In the genomic region with DNA sequence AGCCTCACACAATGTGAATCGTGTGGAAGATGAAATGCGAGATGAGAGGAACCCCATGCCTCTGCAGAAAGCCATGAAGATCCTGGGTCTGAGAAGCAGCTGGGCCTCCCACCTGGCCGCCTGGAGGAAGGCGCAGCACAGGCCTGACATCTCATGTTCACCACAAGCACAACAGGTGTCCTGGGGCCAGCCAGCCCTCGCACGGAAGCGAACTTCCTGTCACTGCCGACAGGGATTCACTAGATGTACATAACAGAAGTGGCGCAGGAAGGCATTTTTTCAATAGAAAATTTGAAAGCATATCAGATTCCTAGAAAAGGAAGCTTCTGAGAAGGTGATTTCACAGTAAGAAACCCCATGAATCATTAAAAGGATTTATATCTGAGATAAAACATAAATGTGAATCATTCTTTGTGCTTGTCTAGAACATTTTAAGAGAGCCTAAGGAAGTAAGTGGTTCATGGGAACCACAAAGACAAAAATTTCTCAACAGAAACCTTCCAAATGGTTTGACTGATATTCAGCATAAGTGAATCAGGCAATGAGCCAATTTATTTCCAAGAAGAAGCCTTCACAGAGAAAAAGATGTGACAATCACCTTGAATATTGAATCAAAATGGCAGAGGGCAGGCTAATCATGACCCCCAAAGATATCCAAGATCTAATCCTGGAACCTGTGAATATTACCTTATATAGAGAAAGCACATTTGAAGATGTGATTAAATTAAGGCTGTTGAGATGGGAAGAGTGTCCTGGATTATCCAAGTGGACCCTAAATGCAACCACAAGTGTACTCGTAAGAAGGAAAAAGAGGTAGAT, we compare ENCODE assay signal across 8 cellular contexts.
DNase-seq lines count a peak whose midpoint lies in the region; ATAC-seq, FAIRE-seq and TF ChIP-seq lines count a peak whose summit lies in the region.

No MANE protein-coding gene starts in this region.

- no peak overlapping the region for H3K27ac ChIP-seq in K562 (ENCODE audit: extremely low read depth, low read depth, low read length)
- no peak overlapping the region for H3K27ac ChIP-seq in WERI-Rb-1

- H3K27me3 ChIP-seq in K562 (ENCODE audit: control insufficient read depth in 2 of 2, insufficient read depth in 2 of 2, low read length in 2 of 2), result no peaks in the 10 kb centered on the region
- H3K27me3 ChIP-seq in WERI-Rb-1 (ENCODE audit: insufficient read depth, low read depth, severe bottlenecking), result no peaks in the 10 kb centered on the region

- no peak for FAIRE-seq in K562 (lab: Jason Lieb, UNC)

- no peak for TF ChIP-seq EP300 in K562 (IDR thresholded peaks at IDR 0.05; ENCODE audit: low read length)

- DNase-seq in Right ventricle myocardium inferior (ENCODE audit: missing footprints) (peak; percentile 47), left cardiac atrium (no peak), UCSD-AML1 (lab: John Stamatoyannopoulos, UW; ENCODE audit: unreplicated experiment) (peak; percentile 79), K562 (ENCODE audit: extremely low read depth in 1 of 4, low spot score in 3 of 4) (peak in 1 of 4 experiments; percentile 30), amniotic stem cell (lab: John Stamatoyannopoulos, UW) (no peak), WERI-Rb-1 (no peak)
- peak; percentile 32 for DNase-seq in stimulated activated CD8-positive, alpha-beta memory T cell treated with anti-CD3 and anti-CD28 coated beads, Interleukin-12 subunit alpha, Interleukin-12 subunit beta, amount 100 ng/mL, for 1 hour (ENCODE audit: low read depth)

- BruUV-seq in K562 (replicated peaks; lab: Mats Ljungman, UMichigan), result no TSS peak

- no peaks in the 10 kb centered on the region; a peak in 1 of 5 replicates for H3K4me1 ChIP-seq in K562 (replicated peaks in 1 of 2; ENCODE audit: control insufficient read depth in 2 of 2, insufficient read depth in 2 of 2, low read length in 2 of 2)

- H3K4me3 ChIP-seq in K562 (no peak overlapping the region), WERI-Rb-1 (ENCODE audit: low read depth, low read length) (no peak overlapping the region)

- POLR2A ChIA-PET in K562 (lab: Yijun Ruan, JAX), result no interaction called here

- ATAC-seq in Right ventricle myocardium inferior (no peak), left cardiac atrium (no peak), HG03175 (IDR thresholded peaks at IDR 0.05; ENCODE audit: unreplicated experiment) (peak; percentile 99), K562 (no peak)

- 0% methylated on average over 10 of the region's 10 CpGs for WGBS in K562 (ENCODE audit: insufficient coverage, low coverage, missing lambda C conversion rate)

- H3K9me3 ChIP-seq in K562 (replicated peaks; ENCODE audit: control insufficient read depth, insufficient read depth, low read depth, low read length), result no peaks in the 10 kb centered on the region
- H3K9me3 ChIP-seq in WERI-Rb-1 (ENCODE audit: severe bottlenecking), result no peaks in the 10 kb centered on the region

- no peaks in the 10 kb centered on the region for H4K20me1 ChIP-seq in K562 (replicated peaks; ENCODE audit: control insufficient read depth, insufficient read depth, low read length)

- H3K9me1 ChIP-seq in K562 (ENCODE audit: control insufficient read depth, insufficient read depth, low read length), result no peaks in the 10 kb centered on the region

- no peaks in the 10 kb centered on the region for H3K79me2 ChIP-seq in K562 (ENCODE audit: control insufficient read depth, insufficient read depth, low read length)

- TF ChIP-seq RAD21 in K562 (CRISPR knock-in tag; conservative IDR thresholded peaks at IDR 0.05 in 1 of 2, IDR thresholded peaks at IDR 0.05 in 1 of 2), result peak in 1 of 2 experiments; percentile 54; a peak in 2 of 4 replicates

- H3K36me3 ChIP-seq in K562 (ENCODE audit: control insufficient read depth, insufficient read depth, low read length) (no peaks in the 10 kb centered on the region), WERI-Rb-1 (no peaks in the 10 kb centered on the region)

- no peak overlapping the region for H2AFZ ChIP-seq in K562 (ENCODE audit: low read depth, low read length)

- TF ChIP-seq POLR2A in K562 (conservative IDR thresholded peaks at IDR 0.05), result no peak

- no peak overlapping the region for H3K9ac ChIP-seq in K562 (ENCODE audit: insufficient read depth in 1 of 2, low read depth in 2 of 2, low read length in 2 of 2)

- in situ Hi-C loops in K562 (cut with MboI), result no loop called here

- TF ChIP-seq CTCF in K562 (IDR thresholded peaks at IDR 0.05 in 2 of 3, conservative IDR thresholded peaks at IDR 0.05 in 1 of 3; ENCODE audit: insufficient read depth in 2 of 3, low read depth in 1 of 3, low read length in 3 of 3) (no peak), WERI-Rb-1 (IDR thresholded peaks at IDR 0.05; ENCODE audit: low read depth, low read length) (no peak)

- CTCF ChIA-PET in K562 (lab: Yijun Ruan, JAX; ENCODE audit: low intra/inter-chr PET ratio), result interaction anchor here (1.0 kb wide), 1 partner anchor 23 kb away, joined by 4 read pairs; no protein-coding TSS in a partner anchor

- intact Hi-C loops in Right ventricle myocardium inferior (cut with DNase I), result no loop called here
- intact Hi-C loops in left cardiac atrium (cut with DNase I), result no loop called here
- intact Hi-C loops in K562 (cut with micrococcal nuclease), result no loop called here

- H3K4me2 ChIP-seq in K562 (ENCODE audit: insufficient read depth, low read length), result no peak overlapping the region

TF ChIP-seq in K562, 482 proteins besides CTCF, POLR2A, EP300 and RAD21 (continues in another document):
- TF ChIP-seq CEBPG (CRISPR knock-in tag; IDR thresholded peaks at IDR 0.05), result peak; percentile 28; the same call in 1 of the 2 replicates
- TF ChIP-seq CEBPG (tag; conservative IDR thresholded peaks at IDR 0.05 in 1 of 2, IDR thresholded peaks at IDR 0.05 in 1 of 2), result peak in 1 of 2 experiments; percentile 63; a peak in 1 of 4 replicates
- peak in 1 of 2 experiments; percentile 28; a peak in 1 of 4 replicates for TF ChIP-seq TEAD1 (CRISPR knock-in tag; IDR thresholded peaks at IDR 0.05)
- 0 out of 2 replicates have a peak, but pooled peaks have one; percentile 35 for TF ChIP-seq ZNF511 (CRISPR knock-in tag; IDR thresholded peaks at IDR 0.05)
- no peak for TF ChIP-seq BCL6 (CRISPR knock-in tag; IDR thresholded peaks at IDR 0.05)
- no peak for TF ChIP-seq BRD4 (IDR thresholded peaks at IDR 0.05)
- peak; percentile 88 for TF ChIP-seq ETV5 (CRISPR knock-in tag; IDR thresholded peaks at IDR 0.05; ENCODE audit: low read depth)
- TF ChIP-seq GTF2E2 (tag; IDR thresholded peaks at IDR 0.05), result peak; percentile 59; the same call in 1 of the 2 replicates
- peak; percentile 51; the same call in 1 of the 2 replicates for TF ChIP-seq ZNF445 (CRISPR knock-in tag; IDR thresholded peaks at IDR 0.05; ENCODE audit: low read depth)
- TF ChIP-seq, protein P1, sequence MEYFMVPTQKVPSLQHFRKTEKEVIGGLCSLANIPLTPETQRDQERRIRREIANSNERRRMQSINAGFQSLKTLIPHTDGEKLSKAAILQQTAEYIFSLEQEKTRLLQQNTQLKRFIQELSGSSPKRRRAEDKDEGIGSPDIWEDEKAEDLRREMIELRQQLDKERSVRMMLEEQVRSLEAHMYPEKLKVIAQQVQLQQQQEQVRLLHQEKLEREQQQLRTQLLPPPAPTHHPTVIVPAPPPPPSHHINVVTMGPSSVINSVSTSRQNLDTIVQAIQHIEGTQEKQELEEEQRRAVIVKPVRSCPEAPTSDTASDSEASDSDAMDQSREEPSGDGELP (CRISPR knock-in tag; IDR thresholded peaks at IDR 0.05; ENCODE audit: borderline replicate concordance), result peak; percentile 53; the same call in 1 of the 2 replicates
- no peak for TF ChIP-seq HOXB6 (CRISPR knock-in tag; IDR thresholded peaks at IDR 0.05; ENCODE audit: borderline replicate concordance)
- TF ChIP-seq, protein P2, sequence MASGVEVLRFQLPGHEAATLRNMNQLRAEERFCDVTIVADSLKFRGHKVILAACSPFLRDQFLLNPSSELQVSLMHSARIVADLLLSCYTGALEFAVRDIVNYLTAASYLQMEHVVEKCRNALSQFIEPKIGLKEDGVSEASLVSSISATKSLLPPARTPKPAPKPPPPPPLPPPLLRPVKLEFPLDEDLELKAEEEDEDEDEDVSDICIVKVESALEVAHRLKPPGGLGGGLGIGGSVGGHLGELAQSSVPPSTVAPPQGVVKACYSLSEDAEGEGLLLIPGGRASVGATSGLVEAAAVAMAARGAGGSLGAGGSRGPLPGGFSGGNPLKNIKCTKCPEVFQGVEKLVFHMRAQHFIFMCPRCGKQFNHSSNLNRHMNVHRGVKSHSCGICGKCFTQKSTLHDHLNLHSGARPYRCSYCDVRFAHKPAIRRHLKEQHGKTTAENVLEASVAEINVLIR (CRISPR knock-in tag; IDR thresholded peaks at IDR 0.05), result no peak
- TF ChIP-seq, protein P3, sequence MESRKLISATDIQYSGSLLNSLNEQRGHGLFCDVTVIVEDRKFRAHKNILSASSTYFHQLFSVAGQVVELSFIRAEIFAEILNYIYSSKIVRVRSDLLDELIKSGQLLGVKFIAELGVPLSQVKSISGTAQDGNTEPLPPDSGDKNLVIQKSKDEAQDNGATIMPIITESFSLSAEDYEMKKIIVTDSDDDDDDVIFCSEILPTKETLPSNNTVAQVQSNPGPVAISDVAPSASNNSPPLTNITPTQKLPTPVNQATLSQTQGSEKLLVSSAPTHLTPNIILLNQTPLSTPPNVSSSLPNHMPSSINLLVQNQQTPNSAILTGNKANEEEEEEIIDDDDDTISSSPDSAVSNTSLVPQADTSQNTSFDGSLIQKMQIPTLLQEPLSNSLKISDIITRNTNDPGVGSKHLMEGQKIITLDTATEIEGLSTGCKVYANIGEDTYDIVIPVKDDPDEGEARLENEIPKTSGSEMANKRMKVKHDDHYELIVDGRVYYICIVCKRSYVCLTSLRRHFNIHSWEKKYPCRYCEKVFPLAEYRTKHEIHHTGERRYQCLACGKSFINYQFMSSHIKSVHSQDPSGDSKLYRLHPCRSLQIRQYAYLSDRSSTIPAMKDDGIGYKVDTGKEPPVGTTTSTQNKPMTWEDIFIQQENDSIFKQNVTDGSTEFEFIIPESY (CRISPR knock-in tag; IDR thresholded peaks at IDR 0.05), result 0 out of 2 replicates have a peak, but pooled peaks have one; percentile 54
- peak; percentile 54 for TF ChIP-seq GABPA (tag; conservative IDR thresholded peaks at IDR 0.05; ENCODE audit: low read depth)
- TF ChIP-seq BACH1 (tag; IDR thresholded peaks at IDR 0.05), result 0 out of 2 replicates have a peak, but pooled peaks have one; percentile 36
- TF ChIP-seq TCF3 (CRISPR knock-in tag; IDR thresholded peaks at IDR 0.05), result peak; percentile 33
- 0 out of 4 replicates have a peak, but pooled peaks of 1 of the 2 experiments have one; percentile 30 for TF ChIP-seq FOXA3 (CRISPR knock-in tag; conservative IDR thresholded peaks at IDR 0.05 in 1 of 2, IDR thresholded peaks at IDR 0.05 in 1 of 2)
- TF ChIP-seq ZNF311 (CRISPR knock-in tag; IDR thresholded peaks at IDR 0.05), result peak; percentile 97

Comparison
In these comparisons a context has a peak if more than half of its experiments do, and no peak if none do; other contexts are left out.
1. DNase-seq: peak in Right ventricle myocardium inferior (single experiment), UCSD-AML1 (single experiment) and stimulated activated CD8-positive, alpha-beta memory T cell treated with anti-CD3 and anti-CD28 coated beads, Interleukin-12 subunit alpha, Interleukin-12 subunit beta, amount 100 ng/mL, for 1 hour (single experiment); none in left cardiac atrium (single experiment), amniotic stem cell (single experiment) and WERI-Rb-1 (single experiment).